8 cellular contexts compared by ENCODE assay signal in the genomic region with DNA sequence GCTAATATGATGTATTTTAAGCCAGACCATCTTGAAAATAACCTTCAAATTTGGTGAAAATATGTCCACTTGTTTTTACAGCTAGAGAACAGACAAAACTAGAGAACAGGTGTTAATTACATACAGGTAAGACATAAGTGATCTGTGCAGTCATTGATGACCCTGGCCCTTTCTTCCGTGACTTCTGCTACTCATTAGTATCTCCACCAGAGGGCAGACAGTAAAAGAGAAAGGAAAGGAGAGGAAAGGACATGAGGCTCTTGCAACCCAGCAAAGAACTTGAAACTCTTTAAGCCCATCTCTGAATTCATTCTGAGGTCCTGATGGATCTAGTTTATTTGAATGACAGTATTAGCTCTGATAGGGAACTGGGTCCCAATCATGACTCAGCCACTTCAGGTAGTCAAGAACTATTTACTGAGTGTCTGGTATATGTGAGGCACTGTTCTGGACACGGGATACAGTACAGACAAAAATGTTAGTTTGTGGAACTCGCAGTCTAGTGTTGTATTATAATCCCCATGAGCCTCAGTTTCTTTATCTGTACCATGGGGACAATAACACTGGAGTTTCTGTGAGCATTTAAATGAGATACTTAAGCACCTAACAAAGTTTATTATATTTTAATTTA.
DNase-seq lines count a peak whose midpoint lies in the region; ATAC-seq lines count a peak whose summit lies in the region.

No MANE protein-coding gene starts in this region.

- WGBS in neuronal stem cell (ENCODE audit: extremely low coverage in 2 of 2, insufficient read length in 2 of 2, insufficient replicate concordance in 1 of 2), 2 donors = no CpG with 5 or more reads among the region's 3 CpGs

- H3K4me1 ChIP-seq in CD8-positive, alpha-beta memory T cell (ENCODE audit: insufficient read depth, low read length) = peaks cover 39% of the 10 kb centered on the region
- peaks cover 5 to 6% of the 10 kb centered on the region in 2 donors for H3K4me1 ChIP-seq in neuronal stem cell (ENCODE audit: control insufficient read depth in 2 of 2, insufficient read depth in 1 of 2, low read depth in 1 of 2, low read length in 2 of 2)

- CTCF ChIA-PET in CD8-positive, alpha-beta memory T cell (lab: Charles Lee) = interaction anchor here (0.6 to 1.4 kb wide), 8 partner anchors 9 to 177 kb away, joined by 3 to 7 read pairs (median 4); a partner anchor contains a TSS

- peaks cover 0 to 1% (median 0%) of the 10 kb centered on the region in 3 donors for H3K36me3 Mint-ChIP-seq in CD8-positive, alpha-beta memory T cell
- H3K36me3 Mint-ChIP-seq in activated CD4-positive, alpha-beta T cell treated with anti-CD3 and anti-CD28 coated beads, Interleukin-2, amount 10 ng/mL, durations not matched to agents 24 days and 14 days (ENCODE audit: low read depth) = no peaks in the 10 kb centered on the region

- no peak overlapping the region for H4K91ac ChIP-seq in neuronal stem cell (ENCODE audit: low read depth, low read length, poor library complexity)

- no peak overlapping the region for H3K4me2 ChIP-seq in neuronal stem cell (ENCODE audit: insufficient read depth, low read length, poor library complexity, severe bottlenecking)

- no peak overlapping the region for H2BK12ac ChIP-seq in neuronal stem cell (ENCODE audit: low read length)

- no peaks in the 10 kb centered on the region for H3K27me3 Mint-ChIP-seq in CD8-positive, alpha-beta memory T cell
- H3K27me3 Mint-ChIP-seq in activated CD4-positive, alpha-beta T cell treated with anti-CD3 and anti-CD28 coated beads, Interleukin-2, amount 10 ng/mL, durations not matched to agents 24 days and 14 days = no peaks in the 10 kb centered on the region

- no peak overlapping the region for H2AK5ac ChIP-seq in neuronal stem cell (ENCODE audit: low read depth, low read length)

- no peak overlapping the region for H3K27ac ChIP-seq in CD8-positive, alpha-beta memory T cell (ENCODE audit: low read depth, low read length)
- no peak overlapping the region for H3K27ac ChIP-seq in neuronal stem cell (replicated peaks; ENCODE audit: low read length)

- no peak overlapping the region for H3K4me3 Mint-ChIP-seq in CD8-positive, alpha-beta memory T cell
- H3K4me3 Mint-ChIP-seq in activated CD4-positive, alpha-beta T cell treated with anti-CD3 and anti-CD28 coated beads, Interleukin-2, amount 10 ng/mL, durations not matched to agents 24 days and 14 days = no peak overlapping the region

- H3K4me3 ChIP-seq in CD8-positive, alpha-beta memory T cell (ENCODE audit: low read length) = no peak overlapping the region
- H3K4me3 ChIP-seq in neuronal stem cell (ENCODE audit: low read length in 2 of 2) = no peak overlapping the region

- peak overlapping the region in 2 of 8 donors; percentile 16 to 59 for H3K27ac Mint-ChIP-seq in CD8-positive, alpha-beta memory T cell
- no peak overlapping the region for H3K27ac Mint-ChIP-seq in activated CD4-positive, alpha-beta T cell treated with anti-CD3 and anti-CD28 coated beads, Interleukin-2, amount 10 ng/mL, durations not matched to agents 24 days and 14 days

- no peak overlapping the region for H4K8ac ChIP-seq in neuronal stem cell (ENCODE audit: low read depth, low read length)

- DNase-seq in CD8-positive, alpha-beta memory T cell = peak in 3 of 5 donors; percentile 39 to 50 (median 41)
- DNase-seq in NCI-H2107 treated with DMSO at 0.1 percent for 48 hours (lab: John Stamatoyannopoulos, UW; ENCODE audit: unreplicated experiment) (peak; percentile 59), iris pigment epithelial cell (ENCODE audit: low read depth) (peak; percentile 20), neuronal stem cell (ENCODE audit: low spot score) (no peak)
- DNase-seq in activated CD4-positive, alpha-beta T cell treated with anti-CD3 and anti-CD28 coated beads, Interleukin-2, amount 10 ng/mL, durations not matched to agents 24 days and 14 days = peak; percentile 79
- DNase-seq in stimulated activated CD4-positive, alpha-beta T cell treated with anti-CD3 and anti-CD28 coated beads, Interleukin-4, amount 100 ng/mL, for 4 hours = no peak

- no peaks in the 10 kb centered on the region for H3K9me3 Mint-ChIP-seq in CD8-positive, alpha-beta memory T cell
- peaks cover 11% of the 10 kb centered on the region for H3K9me3 Mint-ChIP-seq in activated CD4-positive, alpha-beta T cell treated with anti-CD3 and anti-CD28 coated beads, Interleukin-2, amount 10 ng/mL, durations not matched to agents 24 days and 14 days

- no peaks in the 10 kb centered on the region for H3K9me3 ChIP-seq in CD8-positive, alpha-beta memory T cell (ENCODE audit: low read length)
- H3K9me3 ChIP-seq in neuronal stem cell (replicated peaks in 1 of 2; ENCODE audit: control insufficient read depth in 2 of 2, insufficient read depth in 1 of 2, low read depth in 1 of 2, low read length in 2 of 2) = no peaks in the 10 kb centered on the region

- H2BK15ac ChIP-seq in neuronal stem cell (ENCODE audit: low read length) = no peak overlapping the region

- H3K79me1 ChIP-seq in neuronal stem cell (ENCODE audit: low read depth, low read length) = no peaks in the 10 kb centered on the region

- intact Hi-C loops in activated CD4-positive, alpha-beta T cell treated with anti-CD3 and anti-CD28 coated beads, Interleukin-2, amount 10 ng/mL, durations not matched to agents 24 days and 14 days (cut with micrococcal nuclease) = loop anchor here (10.0 kb wide), 1 partner anchor 1083 kb away; no protein-coding TSS in a partner anchor

- no peak overlapping the region for H3K4ac ChIP-seq in neuronal stem cell (ENCODE audit: low read length)

- no peak overlapping the region for H2AFZ ChIP-seq in neuronal stem cell (ENCODE audit: low read length)

- POLR2A ChIA-PET in CD8-positive, alpha-beta memory T cell (lab: Charles Lee) = interaction anchor here (0.8 kb wide), 1 partner anchor 183 kb away, joined by 3 read pairs; no protein-coding TSS in a partner anchor

- no peak overlapping the region for H3K14ac ChIP-seq in neuronal stem cell (ENCODE audit: low read length)

- peaks cover 37 to 41% (median 40%) of the 10 kb centered on the region in 3 donors for H3K4me1 Mint-ChIP-seq in CD8-positive, alpha-beta memory T cell
- peaks cover 33% of the 10 kb centered on the region for H3K4me1 Mint-ChIP-seq in activated CD4-positive, alpha-beta T cell treated with anti-CD3 and anti-CD28 coated beads, Interleukin-2, amount 10 ng/mL, durations not matched to agents 24 days and 14 days

- no peak overlapping the region for H3K18ac ChIP-seq in neuronal stem cell (ENCODE audit: low read length)

- H3K27me3 ChIP-seq in CD8-positive, alpha-beta memory T cell (ENCODE audit: insufficient read depth, low read length, poor library complexity, severe bottlenecking) = no peaks in the 10 kb centered on the region
- H3K27me3 ChIP-seq in neuronal stem cell (ENCODE audit: control insufficient read depth in 3 of 3, insufficient read depth in 3 of 3, low read depth in 1 of 3, low read length in 3 of 3) = no peaks in the 10 kb centered on the region

- H2BK120ac ChIP-seq in neuronal stem cell (ENCODE audit: low read depth, low read length) = no peak overlapping the region

- ATAC-seq in GM18858 (IDR thresholded peaks at IDR 0.05; ENCODE audit: unreplicated experiment) (peak; percentile 83), HG03039 (IDR thresholded peaks at IDR 0.05; ENCODE audit: unreplicated experiment) (peak; percentile 76)

- H3K23ac ChIP-seq in neuronal stem cell (ENCODE audit: low read depth, low read length, poor library complexity) = no peak overlapping the region

- H3K36me3 ChIP-seq in CD8-positive, alpha-beta memory T cell (ENCODE audit: insufficient read depth, low read length) = no peaks in the 10 kb centered on the region
- no peaks in the 10 kb centered on the region for H3K36me3 ChIP-seq in neuronal stem cell (replicated peaks in 1 of 2; ENCODE audit: control insufficient read depth in 2 of 2, insufficient read depth in 2 of 2, low read length in 2 of 2)

- H2BK5ac ChIP-seq in neuronal stem cell (ENCODE audit: low read length) = no peak overlapping the region

- H3K9ac ChIP-seq in neuronal stem cell (ENCODE audit: low read depth, low read length, poor library complexity) = no peak overlapping the region

Comparison
In these comparisons a context has a peak if more than half of its experiments do, and no peak if none do; other contexts are left out.
1. DNase-seq: peak in CD8-positive, alpha-beta memory T cell (3 of 5), NCI-H2107 treated with DMSO at 0.1 percent for 48 hours (single experiment), activated CD4-positive, alpha-beta T cell treated with anti-CD3 and anti-CD28 coated beads, Interleukin-2, amount 10 ng/mL, durations not matched to agents 24 days and 14 days (single experiment) and iris pigment epithelial cell (single experiment); none in neuronal stem cell (single experiment) and stimulated activated CD4-positive, alpha-beta T cell treated with anti-CD3 and anti-CD28 coated beads, Interleukin-4, amount 100 ng/mL, for 4 hours (0 of 2).